8 cellular contexts compared by ENCODE assay signal in genomic region chrX:33434256-33435092, GRCh38.
DNase-seq lines count a peak whose midpoint lies in the region; ATAC-seq and TF ChIP-seq lines count a peak whose summit lies in the region.

No MANE protein-coding gene starts in this region.

- no peak overlapping the region for H2BK120ac ChIP-seq in neuronal stem cell (ENCODE audit: low read depth, low read length)

- H3K23ac ChIP-seq in neuronal stem cell (ENCODE audit: low read depth, low read length, poor library complexity) = no peak overlapping the region

- no CpG with 5 or more reads among the region's 11 CpGs for WGBS in neuronal stem cell (ENCODE audit: extremely low coverage in 2 of 2, insufficient read length in 2 of 2, insufficient replicate concordance in 1 of 2), 2 donors

- H3K4me2 ChIP-seq in neuronal stem cell (ENCODE audit: insufficient read depth, low read length, poor library complexity, severe bottlenecking) = no peak overlapping the region

- H3K14ac ChIP-seq in neuronal stem cell (ENCODE audit: low read length) = no peak overlapping the region

- H2AFZ ChIP-seq in neuronal stem cell (ENCODE audit: low read length) = peak overlapping the region; percentile 25

- no peaks in the 10 kb centered on the region for H3K36me3 ChIP-seq in HEK293 (ENCODE audit: control insufficient read depth in 2 of 2, insufficient read depth in 1 of 2, low read length in 2 of 2)
- H3K36me3 ChIP-seq in neuronal stem cell (replicated peaks in 1 of 2; ENCODE audit: control insufficient read depth in 2 of 2, insufficient read depth in 2 of 2, low read length in 2 of 2) = no peaks in the 10 kb centered on the region

- no peak overlapping the region for H4K91ac ChIP-seq in neuronal stem cell (ENCODE audit: low read depth, low read length, poor library complexity)

- peak; percentile 38; the same call in 1 of the 2 replicates for TF ChIP-seq CTCF in HEK293 (tag by site-specific recombination; IDR thresholded peaks at IDR 0.05)

- no peak overlapping the region for H2AK5ac ChIP-seq in neuronal stem cell (ENCODE audit: low read depth, low read length)

- H4K8ac ChIP-seq in neuronal stem cell (ENCODE audit: low read depth, low read length) = no peak overlapping the region

- no peaks in the 10 kb centered on the region for H3K9me3 Mint-ChIP-seq in stimulated activated memory B cell treated with anti-CD40 and anti-IgM and Interleukin-4, amounts not matched to agents 10 μg/mL and 1 μg/mL and 100 μg/mL, for 72 hours

- H3K9ac ChIP-seq in neuronal stem cell (ENCODE audit: low read depth, low read length, poor library complexity) = no peak overlapping the region

- H3K4me1 Mint-ChIP-seq in stimulated activated memory B cell treated with anti-CD40 and anti-IgM and Interleukin-4, amounts not matched to agents 10 μg/mL and 1 μg/mL and 100 μg/mL, for 72 hours = no peaks in the 10 kb centered on the region

- H2BK15ac ChIP-seq in neuronal stem cell (ENCODE audit: low read length) = no peak overlapping the region

- H3K4me3 ChIP-seq in HEK293 (ENCODE audit: low read depth, low read length) (no peak overlapping the region), neuronal stem cell (ENCODE audit: low read length in 2 of 2) (no peak overlapping the region)

- POLR2A ChIA-PET in HEK293 (lab: Yijun Ruan, JAX) = no interaction called here

- no peaks in the 10 kb centered on the region for H3K79me1 ChIP-seq in neuronal stem cell (ENCODE audit: low read depth, low read length)

- no peaks in the 10 kb centered on the region for H3K36me3 Mint-ChIP-seq in stimulated activated memory B cell treated with anti-CD40 and anti-IgM and Interleukin-4, amounts not matched to agents 10 μg/mL and 1 μg/mL and 100 μg/mL, for 72 hours

- CTCF ChIA-PET in HEK293 (lab: Yijun Ruan, JAX) = interaction anchor here (0.6 to 3.6 kb wide), 17 partner anchors 13 to 1005 kb away, joined by 3 to 42 read pairs (median 3); no protein-coding TSS in a partner anchor

- H3K4me1 ChIP-seq in HEK293 (ENCODE audit: control insufficient read depth, insufficient read depth, low read length) = no peaks in the 10 kb centered on the region
- H3K4me1 ChIP-seq in neuronal stem cell (ENCODE audit: control insufficient read depth in 2 of 2, insufficient read depth in 1 of 2, low read depth in 1 of 2, low read length in 2 of 2) = no peaks in the 10 kb centered on the region

- DNase-seq in GM03348 (ENCODE audit: low spot score) = peak; percentile 29
- DNase-seq in NCI-H460 (ENCODE audit: extremely low read depth, low read depth) = peak; percentile 40
- peak; percentile 37 for DNase-seq in activated CD8-positive, alpha-beta memory T cell treated with anti-CD3 and anti-CD28 coated beads, Interleukin-2, amount 50 U/mL, for 4 hours
- peak; percentile 13 for DNase-seq in fibroblast of peridontal ligament (ENCODE audit: extremely low read depth)
- DNase-seq in neuronal stem cell (ENCODE audit: low spot score) = peak; percentile 57

- H2BK5ac ChIP-seq in neuronal stem cell (ENCODE audit: low read length) = no peak overlapping the region

- no peak overlapping the region for H3K4me3 Mint-ChIP-seq in stimulated activated memory B cell treated with anti-CD40 and anti-IgM and Interleukin-4, amounts not matched to agents 10 μg/mL and 1 μg/mL and 100 μg/mL, for 72 hours

- no peaks in the 10 kb centered on the region for H3K27me3 ChIP-seq in neuronal stem cell (ENCODE audit: control insufficient read depth in 3 of 3, insufficient read depth in 3 of 3, low read depth in 1 of 3, low read length in 3 of 3)

- no peak overlapping the region for H3K18ac ChIP-seq in neuronal stem cell (ENCODE audit: low read length)

- H3K27me3 Mint-ChIP-seq in stimulated activated memory B cell treated with anti-CD40 and anti-IgM and Interleukin-4, amounts not matched to agents 10 μg/mL and 1 μg/mL and 100 μg/mL, for 72 hours = no peaks in the 10 kb centered on the region

- no peak overlapping the region for H2BK12ac ChIP-seq in neuronal stem cell (ENCODE audit: low read length)

- no peak overlapping the region for H3K27ac Mint-ChIP-seq in stimulated activated memory B cell treated with anti-CD40 and anti-IgM and Interleukin-4, amounts not matched to agents 10 μg/mL and 1 μg/mL and 100 μg/mL, for 72 hours

- ATAC-seq in stimulated activated memory B cell treated with anti-CD40 and anti-IgM and Interleukin-4, amounts not matched to agents 10 μg/mL and 1 μg/mL and 100 μg/mL, for 72 hours = no peak
- no peak for ATAC-seq in GM19455 (IDR thresholded peaks at IDR 0.05; ENCODE audit: unreplicated experiment)

- H3K27ac ChIP-seq in HEK293 (ENCODE audit: extremely low read depth, low read depth, low read length) = no peak overlapping the region
- H3K27ac ChIP-seq in neuronal stem cell (replicated peaks; ENCODE audit: low read length) = no peak overlapping the region

- H3K9me3 ChIP-seq in HEK293 (ENCODE audit: control insufficient read depth, insufficient read depth, low read depth, low read length) = no peaks in the 10 kb centered on the region
- no peaks in the 10 kb centered on the region for H3K9me3 ChIP-seq in neuronal stem cell (replicated peaks in 1 of 2; ENCODE audit: control insufficient read depth in 2 of 2, insufficient read depth in 1 of 2, low read depth in 1 of 2, low read length in 2 of 2)

- no peak overlapping the region for H3K4ac ChIP-seq in neuronal stem cell (ENCODE audit: low read length)

TF ChIP-seq in HEK293, 187 proteins besides CTCF, POLR2A, EP300 and RAD21:
- TF ChIP-seq KLF10 (tag by site-specific recombination; IDR thresholded peaks at IDR 0.05) (0 out of 2 replicates have a peak, but pooled peaks have one; percentile 14), ZNF211 (tag by site-specific recombination; IDR thresholded peaks at IDR 0.05; ENCODE audit: low read depth) (no peak), ZNF654 (tag by site-specific recombination; IDR thresholded peaks at IDR 0.05; ENCODE audit: low read depth) (peak; percentile 60), ZNF488 (tag by site-specific recombination; IDR thresholded peaks at IDR 0.05) (no peak)
TF ChIP-seq in HEK293: peak in this region for 2.
